8 cellular contexts compared by ENCODE assay signal in the genomic region with DNA sequence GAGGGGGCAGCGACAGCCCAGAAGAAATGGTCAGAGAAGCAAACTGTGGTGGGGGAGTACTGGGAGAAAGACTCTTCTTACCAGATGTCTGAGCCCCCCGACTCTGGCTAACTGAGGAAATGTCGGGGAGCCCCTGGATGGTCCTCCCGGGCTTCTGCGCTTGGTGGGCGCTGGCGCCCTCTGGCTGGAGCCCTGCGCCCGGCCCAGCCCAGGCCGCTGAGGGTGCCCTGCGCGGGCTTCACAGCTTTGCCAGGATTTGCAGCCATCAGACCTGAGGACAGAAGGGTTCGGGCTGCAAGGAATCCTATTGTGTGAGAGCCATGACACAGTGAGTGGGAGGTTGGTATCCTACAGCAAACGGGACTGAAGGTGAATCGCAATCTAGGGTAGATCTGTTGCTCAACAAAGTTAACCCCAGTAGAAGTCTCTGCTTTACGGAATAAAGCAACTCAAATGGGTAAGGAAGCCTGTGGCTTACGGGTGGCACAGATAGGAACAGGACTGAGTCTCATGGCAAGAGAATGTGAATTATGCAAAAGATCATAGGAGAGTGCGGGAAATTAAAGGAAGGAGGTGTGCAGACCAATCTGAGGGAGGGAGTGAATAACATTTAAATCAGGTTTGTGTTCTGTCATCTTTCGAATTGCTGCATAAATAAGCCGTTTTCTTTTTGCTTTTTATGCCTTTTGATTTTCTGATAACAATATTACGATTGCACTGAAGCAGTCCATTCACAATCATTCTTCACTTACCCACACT. TPM values are rescaled to one million over a fixed set of nuclear protein-coding genes. Genes with fewer than 3 reads are reported as not detected.
DNase-seq lines count a peak whose midpoint lies in the region; ATAC-seq and TF ChIP-seq lines count a peak whose summit lies in the region.

No MANE protein-coding gene starts in this region.

- H3K14ac ChIP-seq in mesenchymal stem cell (ENCODE audit: low read length in 2 of 2) = no peak overlapping the region

- H3K9ac ChIP-seq in mesenchymal stem cell (ENCODE audit: low read length) = peak overlapping the region; percentile 39

- H3K4me1 ChIP-seq in mesenchymal stem cell (ENCODE audit: control insufficient read depth, insufficient read depth, low read depth, low read length) = peaks cover 9% of the 10 kb centered on the region
- H3K4me1 ChIP-seq in thoracic aorta (ENCODE audit: control insufficient read depth in 1 of 2, low read depth in 2 of 2) = peaks cover 9 to 40% of the 10 kb centered on the region in 2 donors

- H2AFZ ChIP-seq in mesenchymal stem cell (ENCODE audit: low read depth, low read length) = peak overlapping the region; percentile 64

- H3K4me3 Mint-ChIP-seq in T-cell = peak overlapping the region; percentile 37 to 63 (median 56)

- H3K9me3 ChIP-seq in mesenchymal stem cell (ENCODE audit: control insufficient read depth, low read length) (no peaks in the 10 kb centered on the region), thoracic aorta (no peaks in the 10 kb centered on the region)

- H3K4me1 Mint-ChIP-seq in T-cell = peaks cover 9 to 13% (median 12%) of the 10 kb centered on the region in 3 donors

- WGBS in mesenchymal stem cell = 14% methylated on average over 21 of the region's 21 CpGs

- peak; percentile 65 for DNase-seq in AG08395 (ENCODE audit: low spot score)
- DNase-seq in T-cell = peak in 4 of 34 experiments; percentile 0 to 9 (median 3)
- peak; percentile 24 for DNase-seq in epithelial cell of esophagus (ENCODE audit: low read depth)
- peak; percentile 38 for DNase-seq in mesenchymal stem cell
- no peak for DNase-seq in thoracic aorta (ENCODE audit: low spot score)

- no peaks in the 10 kb centered on the region for H3K9me3 Mint-ChIP-seq in T-cell

- ATAC-seq in HG03571 (IDR thresholded peaks at IDR 0.05; ENCODE audit: unreplicated experiment) (peak; percentile 54), T-cell (replicated peaks in 1 of 4) (peak in 3 of 4 experiments; percentile 35 to 66 (median 50)), thoracic aorta (ENCODE audit: insufficient number of reproducible peaks, low FRiP score, low read depth) (no peak), GM19455 (IDR thresholded peaks at IDR 0.05; ENCODE audit: unreplicated experiment) (no peak)

- H2BK15ac ChIP-seq in mesenchymal stem cell (ENCODE audit: low read depth, poor library complexity, severe bottlenecking) = no peak overlapping the region

- no peak overlapping the region for H2BK120ac ChIP-seq in mesenchymal stem cell (ENCODE audit: low read depth, low read length)

- H4K91ac ChIP-seq in mesenchymal stem cell (ENCODE audit: low read length) = no peak overlapping the region

- no peak overlapping the region for H3K27ac Mint-ChIP-seq in T-cell

- POLR2A ChIA-PET in T-cell (lab: Charles Lee) = no interaction called here

- peaks cover 66 to 75% of the 10 kb centered on the region in 2 donors for H3K27me3 Mint-ChIP-seq in T-cell

- no peak overlapping the region for H3K23ac ChIP-seq in mesenchymal stem cell (ENCODE audit: low read length in 2 of 2)

- peak; percentile 46 for TF ChIP-seq CTCF in GM12874 (IDR thresholded peaks at IDR 0.05; ENCODE audit: insufficient read depth, low read depth, low read length)
- no peak for TF ChIP-seq CTCF in epithelial cell of esophagus (IDR thresholded peaks at IDR 0.05; ENCODE audit: insufficient read depth, low read depth, low read length, missing control alignments)
- peak; percentile 66 for TF ChIP-seq CTCF in thoracic aorta (IDR thresholded peaks at IDR 0.05)

- H2BK5ac ChIP-seq in mesenchymal stem cell (ENCODE audit: low read depth, low read length, poor library complexity, severe bottlenecking) = no peak overlapping the region

- no peak overlapping the region for H3K27ac ChIP-seq in mesenchymal stem cell (ENCODE audit: low read length, poor library complexity, severe bottlenecking)
- H3K27ac ChIP-seq in thoracic aorta = peak overlapping the region; percentile 96 to 98

- peak overlapping the region; percentile 98 for H3K4me2 ChIP-seq in mesenchymal stem cell (ENCODE audit: low read length, poor library complexity, severe bottlenecking)

- CTCF ChIA-PET in T-cell (lab: Charles Lee) = no interaction called here

- H3K27me3 ChIP-seq in mesenchymal stem cell (ENCODE audit: control insufficient read depth in 1 of 2, insufficient read depth in 1 of 2, low read length in 2 of 2) (peaks cover 0 to 39% of the 10 kb centered on the region in 2 experiments), thoracic aorta (replicated peaks; ENCODE audit: insufficient read depth) (no peaks in the 10 kb centered on the region)

- H3K36me3 ChIP-seq in mesenchymal stem cell (ENCODE audit: control insufficient read depth in 1 of 2, insufficient read depth in 2 of 2, low read depth in 1 of 2, low read length in 2 of 2) (no peaks in the 10 kb centered on the region), thoracic aorta (no peaks in the 10 kb centered on the region)

- H3K18ac ChIP-seq in mesenchymal stem cell (ENCODE audit: low read depth in 1 of 2, low read length in 2 of 2) = no peak overlapping the region

- H3K36me3 Mint-ChIP-seq in T-cell = no peaks in the 10 kb centered on the region

- no peak overlapping the region for H3K4ac ChIP-seq in mesenchymal stem cell (ENCODE audit: low read depth in 1 of 2, low read length in 2 of 2)

- H4K8ac ChIP-seq in mesenchymal stem cell (ENCODE audit: low read length) = no peak overlapping the region

- peak overlapping the region; percentile 27 for H3K4me3 ChIP-seq in epithelial cell of esophagus (ENCODE audit: low read length)
- peak overlapping the region; percentile 78 to 84 for H3K4me3 ChIP-seq in mesenchymal stem cell (ENCODE audit: insufficient read depth in 1 of 2, low read depth in 1 of 2, low read length in 2 of 2)
- H3K4me3 ChIP-seq in thoracic aorta = peak overlapping the region; percentile 94

- no peaks in the 10 kb centered on the region for H3K79me1 ChIP-seq in mesenchymal stem cell (replicated peaks; ENCODE audit: low read length, poor library complexity, severe bottlenecking)

- no peak overlapping the region for H2AK5ac ChIP-seq in mesenchymal stem cell (ENCODE audit: low read length, severe bottlenecking)

- no peak overlapping the region for H2BK12ac ChIP-seq in mesenchymal stem cell (ENCODE audit: low read length in 2 of 2)

RNA-seq across cellular contexts. Expression of a gene that starts 0.7 kb away (rescaled TPM):
- total RNA-seq in T-cell = 1 to 10 TPM in 3 of 5 donors, under 1 TPM in 2; 0.15 to 2.5 (median 1.4) TPM
- polyA plus RNA-seq in mesenchymal stem cell (2013, experiment 1 of 2) = 3.1 TPM
- 2.9 TPM for polyA plus RNA-seq in mesenchymal stem cell (2013, experiment 2 of 2)
- 100 to 1,000 TPM; 126 to 289 TPM for total RNA-seq in thoracic aorta

Comparison
In these comparisons a context has a peak if more than half of its experiments do, and no peak if none do; other contexts are left out.
1. ATAC-seq: peak in HG03571 (single experiment) and T-cell (3 of 4); none in thoracic aorta (single experiment) and GM19455 (single experiment).
2. H3K4me3 ChIP-seq: peak in every context shown above with its lines; median percentile 94 in thoracic aorta; 81 in mesenchymal stem cell; 27 in epithelial cell of esophagus.
3. RNA of a gene that starts 0.7 kb away (total RNA-seq): 126 to 289 TPM in thoracic aorta; 0.15 to 2.5 TPM in T-cell; every median in the first group is over 10 times any median in the second.